Comparison of ENCODE assay signal across 8 cellular contexts in the genomic region with DNA sequence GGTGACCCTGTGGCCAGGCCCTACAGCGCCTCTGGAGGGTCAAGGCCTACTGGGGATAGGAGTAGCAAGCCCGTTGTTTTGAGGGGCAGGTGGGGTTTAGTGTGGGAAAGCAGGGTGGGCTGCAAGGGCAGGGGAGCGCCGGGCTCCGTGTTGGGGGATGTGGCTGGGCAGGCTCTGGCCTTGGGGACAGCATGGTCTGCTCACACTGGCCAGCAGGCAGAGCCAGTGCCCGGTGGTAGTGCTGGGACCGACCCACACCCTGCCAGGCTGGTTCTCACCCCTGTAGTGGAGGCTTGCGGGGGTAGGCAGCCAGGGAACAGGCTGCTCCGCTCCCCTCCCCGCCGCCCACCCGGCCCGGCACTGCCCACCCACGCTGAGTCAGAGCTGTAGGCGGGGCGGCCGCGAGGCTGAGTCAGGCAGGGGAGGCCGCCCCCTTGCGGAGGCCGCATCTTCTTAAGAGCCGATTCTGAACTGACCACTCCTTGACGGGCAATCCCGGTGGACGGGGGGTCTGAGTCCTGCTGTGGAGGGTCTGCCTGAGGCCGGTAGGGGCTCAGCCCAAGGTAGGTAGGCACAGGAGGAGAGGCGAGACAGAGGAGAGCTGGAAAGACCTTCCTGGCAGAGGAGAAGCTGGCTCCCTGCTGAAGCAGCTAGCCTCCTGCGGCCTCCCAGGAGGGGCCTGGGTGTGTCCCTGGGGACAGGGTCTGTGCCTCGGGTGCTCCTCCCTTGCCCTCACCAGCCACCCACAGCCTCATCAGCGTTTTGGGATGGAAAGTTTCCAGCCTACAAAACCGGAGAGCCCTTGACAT.
DNase-seq lines count a peak whose midpoint lies in the region; ATAC-seq, FAIRE-seq and TF ChIP-seq lines count a peak whose summit lies in the region.

No MANE protein-coding gene starts in this region.

- peaks cover 94% of the 10 kb centered on the region for H3K36me3 Mint-ChIP-seq in dendritic cell treated with granulocyte-macrophage colony-stimulating factor and Interleukin-4, amounts not matched to agents 40 ng/mL and 50 ng/mL, for 4 days (ENCODE audit: low read depth)

- H3K9me3 ChIP-seq in A549 = no peaks in the 10 kb centered on the region
- H3K9me3 ChIP-seq in HUES48 (ENCODE audit: control insufficient read depth, insufficient read depth, low read length) = no peaks in the 10 kb centered on the region
- H3K9me3 ChIP-seq in liver (ENCODE audit: control insufficient read depth in 4 of 4, low read length in 3 of 4) = no peaks in the 10 kb centered on the region

- WGBS in A549 (ENCODE audit: missing lambda C conversion rate) = 19% methylated on average over 9 of the region's 31 CpGs
- 52% methylated on average over 31 of the region's 31 CpGs for WGBS in liver

- no peaks in the 10 kb centered on the region for H3K36me3 ChIP-seq in HUES48 (ENCODE audit: control insufficient read depth, insufficient read depth, low read length)
- H3K36me3 ChIP-seq in liver (ENCODE audit: control insufficient read depth in 4 of 4, insufficient read depth in 3 of 4, low read depth in 1 of 4, low read length in 3 of 4) = peaks cover 0 to 4% (median 1%) of the 10 kb centered on the region in 4 donors

- ATAC-seq in A549 (peak; percentile 46 to 78), HG03439 (IDR thresholded peaks at IDR 0.05; ENCODE audit: unreplicated experiment) (no peak), GM21526 (IDR thresholded peaks at IDR 0.05; ENCODE audit: low FRiP score, unreplicated experiment) (no peak)

- no peaks in the 10 kb centered on the region for H3K9me3 Mint-ChIP-seq in dendritic cell treated with granulocyte-macrophage colony-stimulating factor and Interleukin-4, amounts not matched to agents 40 ng/mL and 50 ng/mL, for 4 days

- H3K4me2 ChIP-seq in A549 = peak overlapping the region; percentile 83

- TF ChIP-seq RAD21 in A549 (conservative IDR thresholded peaks at IDR 0.05 in 1 of 2, IDR thresholded peaks at IDR 0.05 in 1 of 2) (peak; percentile 71 to 82), liver (IDR thresholded peaks at IDR 0.05) (peak; percentile 45 to 63)

- intact Hi-C loops in dendritic cell treated with granulocyte-macrophage colony-stimulating factor and Interleukin-4, amounts not matched to agents 40 ng/mL and 50 ng/mL, for 4 days (cut with micrococcal nuclease) = no loop called here

- no peaks in the 10 kb centered on the region for H3K27me3 ChIP-seq in HUES48 (ENCODE audit: control insufficient read depth, insufficient read depth, low read length)
- no peaks in the 10 kb centered on the region for H3K27me3 ChIP-seq in liver (ENCODE audit: control insufficient read depth in 4 of 4, insufficient read depth in 4 of 4, low read length in 3 of 4)

- H3K27ac Mint-ChIP-seq in dendritic cell treated with granulocyte-macrophage colony-stimulating factor and Interleukin-4, amounts not matched to agents 40 ng/mL and 50 ng/mL, for 4 days = peak overlapping the region; percentile 78

- peak overlapping the region; percentile 71 for H3K4me3 Mint-ChIP-seq in dendritic cell treated with granulocyte-macrophage colony-stimulating factor and Interleukin-4, amounts not matched to agents 40 ng/mL and 50 ng/mL, for 4 days

- H3K4me1 Mint-ChIP-seq in dendritic cell treated with granulocyte-macrophage colony-stimulating factor and Interleukin-4, amounts not matched to agents 40 ng/mL and 50 ng/mL, for 4 days (ENCODE audit: low read depth) = peaks cover 69% of the 10 kb centered on the region

- no peak for FAIRE-seq in A549 (lab: Jason Lieb, UNC)

- peak; percentile 82 to 84 for DNase-seq in A549 (ENCODE audit: low read depth in 1 of 2, low spot score in 1 of 2)
- peak; percentile 78 to 81 for DNase-seq in activated CD4-positive, alpha-beta T cell treated with anti-CD3 and anti-CD28 coated beads for 4 hours
- DNase-seq in stimulated activated CD4-positive, alpha-beta T cell treated with anti-CD3 and anti-CD28 coated beads, Interleukin-4, amount 100 ng/mL, for 4 hours = peak; percentile 60 to 82

- H3K27ac ChIP-seq in A549 (peak overlapping the region; percentile 87 to 92), HUES48 (ENCODE audit: low read depth, low read length) (peak overlapping the region; percentile 35), liver (ENCODE audit: low read depth in 1 of 2, low read length in 2 of 2) (peak overlapping the region; percentile 65 to 87)

- TF ChIP-seq POLR2A in A549 (IDR thresholded peaks at IDR 0.05; ENCODE audit: low read length) = no peak

- peaks cover 14% of the 10 kb centered on the region for H3K27me3 Mint-ChIP-seq in dendritic cell treated with granulocyte-macrophage colony-stimulating factor and Interleukin-4, amounts not matched to agents 40 ng/mL and 50 ng/mL, for 4 days

- H3K9ac ChIP-seq in HUES48 (ENCODE audit: low read depth, low read length) (no peak overlapping the region), liver (ENCODE audit: low read depth in 1 of 2, low read length in 2 of 2) (peak overlapping the region; percentile 15 to 77)

- TF ChIP-seq EP300 in A549 (IDR thresholded peaks at IDR 0.05) = no peak

- H3K4me3 ChIP-seq in A549 (peak overlapping the region; percentile 25), HUES48 (ENCODE audit: low read depth, low read length) (no peak overlapping the region), liver (ENCODE audit: low read depth in 1 of 3, low read length in 3 of 3) (no peak overlapping the region)

- TF ChIP-seq CTCF in A549 (IDR thresholded peaks at IDR 0.05) = peak; percentile 90
- peak; percentile 16 for TF ChIP-seq CTCF in liver (IDR thresholded peaks at IDR 0.05; ENCODE audit: low read depth, low read length, missing input control)

- CTCF ChIA-PET in A549 (lab: Yijun Ruan, JAX) = interaction anchor here (0.6 to 17.4 kb wide), 45 partner anchors 7 to 1181 kb away, joined by 3 to 880 read pairs (median 5); a partner anchor contains a TSS

- POLR2A ChIA-PET in A549 (lab: Yijun Ruan, JAX) = interaction anchor here (0.7 kb wide), 1 partner anchor 142 kb away, joined by 3 read pairs; a partner anchor contains a TSS

- H3K4me1 ChIP-seq in A549 (peaks cover 68% of the 10 kb centered on the region), HUES48 (ENCODE audit: control insufficient read depth, insufficient read depth, low read length) (peaks cover 18% of the 10 kb centered on the region), liver (ENCODE audit: control insufficient read depth in 4 of 4, insufficient read depth in 4 of 4, low read length in 3 of 4) (peaks cover 12 to 82% (median 53%) of the 10 kb centered on the region in 4 donors)

TF ChIP-seq in A549, 52 proteins besides CTCF, POLR2A, EP300 and RAD21:
- TF ChIP-seq MAFK (IDR thresholded peaks at IDR 0.05; ENCODE audit: partially characterized antibody) (no peak), SMC3 (IDR thresholded peaks at IDR 0.05) (peak; percentile 75), TFCP2L1 (CRISPR knock-in tag; IDR thresholded peaks at IDR 0.05) (peak; percentile 43; the same call in 1 of the 2 replicates), SREBF2 (IDR thresholded peaks at IDR 0.05) (no peak), EHMT2 (IDR thresholded peaks at IDR 0.05; ENCODE audit: low read depth) (no peak), JUNB (IDR thresholded peaks at IDR 0.05) (peak; percentile 23; the same call in 1 of the 2 replicates), FOSL2 (IDR thresholded peaks at IDR 0.05) (peak; percentile 62), FOSL2 (CRISPR knock-in tag; IDR thresholded peaks at IDR 0.05) (peak; percentile 95)

TF ChIP-seq in liver, 16 proteins besides CTCF, POLR2A, EP300 and RAD21 (continues in another document):
- TF ChIP-seq, protein P1, sequence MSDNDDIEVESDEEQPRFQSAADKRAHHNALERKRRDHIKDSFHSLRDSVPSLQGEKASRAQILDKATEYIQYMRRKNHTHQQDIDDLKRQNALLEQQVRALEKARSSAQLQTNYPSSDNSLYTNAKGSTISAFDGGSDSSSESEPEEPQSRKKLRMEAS (IDR thresholded peaks at IDR 0.05) = no peak
- no peak for TF ChIP-seq SP1 (IDR thresholded peaks at IDR 0.05)
- no peak for TF ChIP-seq FOXA1 (IDR thresholded peaks at IDR 0.05)
- TF ChIP-seq, protein P2, sequence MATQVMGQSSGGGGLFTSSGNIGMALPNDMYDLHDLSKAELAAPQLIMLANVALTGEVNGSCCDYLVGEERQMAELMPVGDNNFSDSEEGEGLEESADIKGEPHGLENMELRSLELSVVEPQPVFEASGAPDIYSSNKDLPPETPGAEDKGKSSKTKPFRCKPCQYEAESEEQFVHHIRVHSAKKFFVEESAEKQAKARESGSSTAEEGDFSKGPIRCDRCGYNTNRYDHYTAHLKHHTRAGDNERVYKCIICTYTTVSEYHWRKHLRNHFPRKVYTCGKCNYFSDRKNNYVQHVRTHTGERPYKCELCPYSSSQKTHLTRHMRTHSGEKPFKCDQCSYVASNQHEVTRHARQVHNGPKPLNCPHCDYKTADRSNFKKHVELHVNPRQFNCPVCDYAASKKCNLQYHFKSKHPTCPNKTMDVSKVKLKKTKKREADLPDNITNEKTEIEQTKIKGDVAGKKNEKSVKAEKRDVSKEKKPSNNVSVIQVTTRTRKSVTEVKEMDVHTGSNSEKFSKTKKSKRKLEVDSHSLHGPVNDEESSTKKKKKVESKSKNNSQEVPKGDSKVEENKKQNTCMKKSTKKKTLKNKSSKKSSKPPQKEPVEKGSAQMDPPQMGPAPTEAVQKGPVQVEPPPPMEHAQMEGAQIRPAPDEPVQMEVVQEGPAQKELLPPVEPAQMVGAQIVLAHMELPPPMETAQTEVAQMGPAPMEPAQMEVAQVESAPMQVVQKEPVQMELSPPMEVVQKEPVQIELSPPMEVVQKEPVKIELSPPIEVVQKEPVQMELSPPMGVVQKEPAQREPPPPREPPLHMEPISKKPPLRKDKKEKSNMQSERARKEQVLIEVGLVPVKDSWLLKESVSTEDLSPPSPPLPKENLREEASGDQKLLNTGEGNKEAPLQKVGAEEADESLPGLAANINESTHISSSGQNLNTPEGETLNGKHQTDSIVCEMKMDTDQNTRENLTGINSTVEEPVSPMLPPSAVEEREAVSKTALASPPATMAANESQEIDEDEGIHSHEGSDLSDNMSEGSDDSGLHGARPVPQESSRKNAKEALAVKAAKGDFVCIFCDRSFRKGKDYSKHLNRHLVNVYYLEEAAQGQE (IDR thresholded peaks at IDR 0.05) = no peak
- TF ChIP-seq NR2F2 (IDR thresholded peaks at IDR 0.05) = no peak
- TF ChIP-seq, protein P3, sequence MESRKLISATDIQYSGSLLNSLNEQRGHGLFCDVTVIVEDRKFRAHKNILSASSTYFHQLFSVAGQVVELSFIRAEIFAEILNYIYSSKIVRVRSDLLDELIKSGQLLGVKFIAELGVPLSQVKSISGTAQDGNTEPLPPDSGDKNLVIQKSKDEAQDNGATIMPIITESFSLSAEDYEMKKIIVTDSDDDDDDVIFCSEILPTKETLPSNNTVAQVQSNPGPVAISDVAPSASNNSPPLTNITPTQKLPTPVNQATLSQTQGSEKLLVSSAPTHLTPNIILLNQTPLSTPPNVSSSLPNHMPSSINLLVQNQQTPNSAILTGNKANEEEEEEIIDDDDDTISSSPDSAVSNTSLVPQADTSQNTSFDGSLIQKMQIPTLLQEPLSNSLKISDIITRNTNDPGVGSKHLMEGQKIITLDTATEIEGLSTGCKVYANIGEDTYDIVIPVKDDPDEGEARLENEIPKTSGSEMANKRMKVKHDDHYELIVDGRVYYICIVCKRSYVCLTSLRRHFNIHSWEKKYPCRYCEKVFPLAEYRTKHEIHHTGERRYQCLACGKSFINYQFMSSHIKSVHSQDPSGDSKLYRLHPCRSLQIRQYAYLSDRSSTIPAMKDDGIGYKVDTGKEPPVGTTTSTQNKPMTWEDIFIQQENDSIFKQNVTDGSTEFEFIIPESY (IDR thresholded peaks at IDR 0.05) = no peak
- TF ChIP-seq JUND (IDR thresholded peaks at IDR 0.05) = no peak

Comparison
In these comparisons a context has a peak if more than half of its experiments do, and no peak if none do; other contexts are left out.
1. ATAC-seq: peak in A549 (2 of 2); none in HG03439 (single experiment) and GM21526 (single experiment).
2. H3K27ac ChIP-seq: peak in every context shown above with its lines; median percentile 90 in A549; 76 in liver; 35 in HUES48.
3. Peak in every context shown above with its lines, with median percentiles within 50 percentile points of each other: DNase-seq.